10 cellular contexts compared by ENCODE assay signal in the genomic region with DNA sequence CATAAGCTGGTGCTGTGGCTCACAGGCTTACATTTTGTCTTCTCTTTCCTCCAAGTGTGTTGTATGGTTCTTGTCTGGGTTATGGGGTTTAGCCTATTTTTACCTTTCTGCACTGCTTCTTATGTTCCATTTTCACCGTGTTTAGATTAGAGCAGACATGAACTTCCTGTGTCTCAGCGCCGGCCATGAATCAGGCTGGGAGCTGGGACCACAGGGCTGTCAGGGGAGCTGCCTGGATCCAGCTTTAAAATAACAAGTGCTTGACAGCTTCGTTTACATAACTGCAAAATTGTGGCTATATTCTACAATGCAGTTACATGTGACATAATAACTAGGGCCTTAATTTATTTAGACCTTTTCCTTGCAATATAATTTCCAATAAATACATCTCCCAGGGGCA.
DNase-seq lines count a peak whose midpoint lies in the region; ATAC-seq and TF ChIP-seq lines count a peak whose summit lies in the region.
"Had no signal": no experiment of that assay in that cellular context is flagged by ENCODE, and none has a peak within 500 bp of the region (broad histone marks: within the 10 kb centered on the region; RNA-seq: fewer than 3 reads in every experiment).

No MANE protein-coding gene starts in this region.

- DNase-seq in DND-41, result no peak
- peak in 1 of 2 experiments; percentile 21 for DNase-seq in SJCRH30
- DNase-seq in fibroblast of lung (ENCODE audit: low read depth in 2 of 2), result peak; percentile 70 to 83
- peak; percentile 1 for DNase-seq in renal cortical epithelial cell (ENCODE audit: low read depth)
- DNase-seq in cerebellar nuclear complex (lab: John Stamatoyannopoulos, UW), result no peak
- no peak for DNase-seq in iPS-NIHi11 (ENCODE audit: low spot score)
- DNase-seq in activated T-cell treated with anti-CD3 and anti-CD28 coated beads for 4 hours, result no peak
- DNase-seq in mucosa of descending colon, result no peak
- DNase-seq: effector CD4-positive, alpha-beta T cell; NCI-H526 treated with DMSO at 0.1 percent for 48 hours had no signal

- no peak overlapping the region for H3K27ac ChIP-seq in DND-41 (ENCODE audit: low read length)
- peak overlapping the region; percentile 41 for H3K27ac ChIP-seq in SJCRH30
- no peak overlapping the region for H3K27ac ChIP-seq in fibroblast of lung (ENCODE audit: insufficient read depth, low read length)

- no peak for ATAC-seq in DND-41 (ENCODE audit: insufficient read depth, low read depth)
- no peak for ATAC-seq in mucosa of descending colon

- H3K9ac ChIP-seq in DND-41 (ENCODE audit: low read depth, low read length), result no peak overlapping the region
- H3K9ac ChIP-seq in fibroblast of lung (ENCODE audit: insufficient read depth, low read length), result no peak overlapping the region

- no peaks in the 10 kb centered on the region for H3K9me3 ChIP-seq in DND-41 (ENCODE audit: insufficient read depth, low read length, severe bottlenecking)
- H3K9me3 ChIP-seq in SJCRH30 (replicated peaks), result no peaks in the 10 kb centered on the region
- no peaks in the 10 kb centered on the region for H3K9me3 ChIP-seq in fibroblast of lung (ENCODE audit: control insufficient read depth, insufficient read depth, low read depth, low read length)
- H3K9me3 ChIP-seq in mucosa of descending colon, result no peaks in the 10 kb centered on the region

- H3K79me2 ChIP-seq in DND-41 (ENCODE audit: insufficient read depth, low read length) (no peaks in the 10 kb centered on the region), fibroblast of lung (ENCODE audit: control insufficient read depth, insufficient read depth, low read length) (no peaks in the 10 kb centered on the region)

- TF ChIP-seq CTCF in DND-41 (IDR thresholded peaks at IDR 0.05; ENCODE audit: borderline replicate concordance, extremely low read depth, low read length, poor library complexity, severe bottlenecking), result no peak
- TF ChIP-seq CTCF in fibroblast of lung (conservative IDR thresholded peaks at IDR 0.05 in 1 of 2, IDR thresholded peaks at IDR 0.05 in 1 of 2; ENCODE audit: low read depth in 1 of 2, low read length in 2 of 2), result no peak
- TF ChIP-seq CTCF in mucosa of descending colon (IDR thresholded peaks at IDR 0.05), result no peak

- H3K4me3 ChIP-seq in DND-41 (ENCODE audit: low read depth in 1 of 2, low read length in 2 of 2), result no peak overlapping the region
- no peak overlapping the region for H3K4me3 ChIP-seq in SJCRH30
- peak overlapping the region in 3 of 4 experiments; percentile 2 to 13 (median 6) for H3K4me3 ChIP-seq in fibroblast of lung (replicated peaks in 1 of 4; ENCODE audit: control extremely low read depth in 1 of 4, insufficient read depth in 1 of 4, low read depth in 3 of 4, low read length in 4 of 4)
- H3K4me3 ChIP-seq in mucosa of descending colon, result no peak overlapping the region

- H3K4me2 ChIP-seq in DND-41 (ENCODE audit: insufficient read depth, low read length) (no peak overlapping the region), fibroblast of lung (ENCODE audit: extremely low read depth, insufficient read depth, low read length) (peak overlapping the region; percentile 81)

- H2AFZ ChIP-seq in DND-41 (ENCODE audit: low read depth, low read length) (peak overlapping the region; percentile 50; the same call in 1 of the 2 replicates), fibroblast of lung (ENCODE audit: low read length) (peak overlapping the region; percentile 65)

- H3K27me3 ChIP-seq in DND-41 (ENCODE audit: insufficient read depth, low read length, poor library complexity) (no peaks in the 10 kb centered on the region), SJCRH30 (no peaks in the 10 kb centered on the region), fibroblast of lung (ENCODE audit: control insufficient read depth, insufficient read depth, low read length) (no peaks in the 10 kb centered on the region)

- H3K36me3 ChIP-seq in DND-41 (ENCODE audit: insufficient read depth, low read length) (no peaks in the 10 kb centered on the region), SJCRH30 (no peaks in the 10 kb centered on the region), fibroblast of lung (ENCODE audit: control insufficient read depth, insufficient read depth, low read length) (no peaks in the 10 kb centered on the region), mucosa of descending colon (ENCODE audit: low read depth) (no peaks in the 10 kb centered on the region)

- H4K20me1 ChIP-seq in DND-41 (ENCODE audit: insufficient read depth, low read length) (no peaks in the 10 kb centered on the region), fibroblast of lung (ENCODE audit: control insufficient read depth, extremely low read depth, insufficient read depth, low read length) (no peaks in the 10 kb centered on the region)

- intact Hi-C loops in mucosa of descending colon (cut with DNase I, micrococcal nuclease), result no loop called here

- H3K4me1 ChIP-seq in DND-41 (ENCODE audit: insufficient read depth, low read length) (peaks cover 6% of the 10 kb centered on the region; the same call in 1 of the 2 replicates), SJCRH30 (peaks cover 5% of the 10 kb centered on the region; the same call in 1 of the 2 replicates), fibroblast of lung (ENCODE audit: control insufficient read depth, extremely low read depth, insufficient read depth, low read length) (no peaks in the 10 kb centered on the region), mucosa of descending colon (ENCODE audit: low read depth) (no peaks in the 10 kb centered on the region)

Comparison
In these comparisons a context has a peak if more than half of its experiments do, and no peak if none do; other contexts are left out.
1. DNase-seq: peak in fibroblast of lung (2 of 2) and renal cortical epithelial cell (single experiment); none in DND-41 (single experiment), cerebellar nuclear complex (0 of 2), iPS-NIHi11 (single experiment), activated T-cell treated with anti-CD3 and anti-CD28 coated beads for 4 hours (single experiment) and mucosa of descending colon (0 of 3).
2. H3K4me3 ChIP-seq: peak in fibroblast of lung (3 of 4); none in DND-41 (0 of 2), SJCRH30 (single experiment) and mucosa of descending colon (single experiment).